Comparison of ENCODE assay signal across 25 cellular contexts in the genomic region with DNA sequence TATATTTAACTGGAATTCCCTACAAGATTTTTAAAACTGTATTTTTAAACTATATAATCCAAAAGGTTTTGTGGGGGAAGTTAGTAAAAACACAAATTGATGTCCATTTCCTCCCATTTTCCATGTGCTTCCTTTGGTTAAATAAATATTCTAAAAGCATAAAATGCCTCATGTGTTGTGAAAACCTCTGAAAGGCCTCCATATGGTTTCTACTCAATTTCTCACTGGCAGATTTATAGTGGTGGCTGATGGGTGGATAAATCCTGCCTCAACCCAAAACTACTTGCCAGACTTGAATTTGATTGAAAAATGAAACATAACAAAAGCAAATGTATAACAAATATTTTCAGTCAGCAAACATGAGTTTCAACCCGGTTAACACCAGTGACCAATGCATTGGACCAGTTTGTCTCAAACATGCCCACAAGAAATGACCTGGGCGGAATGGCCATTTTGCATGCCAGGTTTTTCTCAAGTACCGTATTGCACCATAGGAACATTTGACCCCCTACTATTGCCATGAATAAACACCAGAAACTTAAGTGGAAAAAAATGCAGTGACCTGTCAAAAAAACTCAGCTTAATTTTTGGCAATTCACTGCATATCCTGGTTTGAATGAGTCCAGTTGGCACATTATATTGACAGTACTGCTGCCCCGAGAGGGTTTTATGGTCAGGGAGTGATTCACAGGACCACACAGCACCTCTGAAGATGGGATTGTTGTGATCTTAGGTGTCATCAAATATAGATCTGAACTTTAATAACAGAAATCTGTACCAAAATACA.
DNase-seq lines count a peak whose midpoint lies in the region; TF ChIP-seq lines count a peak whose summit lies in the region.
"Had no signal": no experiment of that assay in that cellular context is flagged by ENCODE, and none has a peak within 500 bp of the region (broad histone marks: within the 10 kb centered on the region; RNA-seq: fewer than 3 reads in every experiment).

No MANE protein-coding gene starts in this region.

- no peak overlapping the region for H3K9ac ChIP-seq in adipocyte (ENCODE audit: low read length)

- H3K27ac ChIP-seq in breast epithelium (no peak overlapping the region), OCI-LY7 (ENCODE audit: low read depth, low read length, poor library complexity, severe bottlenecking) (no peak overlapping the region)
- H3K27ac ChIP-seq: 22Rv1, dorsolateral prefrontal cortex, RWPE1, skin epidermis, testis had no signal

- no peak overlapping the region for H3K4me2 ChIP-seq in OCI-LY7 (ENCODE audit: low read length)

- DNase-seq in MCF 10A (ENCODE audit: unreplicated experiment) (peak; percentile 11), breast epithelium (ENCODE audit: low spot score in 2 of 2) (no peak), adipocyte (ENCODE audit: low read depth) (peak; percentile 24), fibroblast of villous mesenchyme (ENCODE audit: low read depth) (peak; percentile 10), GDM1 (lab: John Stamatoyannopoulos, UW) (no peak), NCI-H1694 (lab: John Stamatoyannopoulos, UW) (no peak), OCI-LY7 (ENCODE audit: low spot score) (no peak), GF-D8 (lab: John Stamatoyannopoulos, UW) (no peak)
- DNase-seq: activated CD4-positive, alpha-beta T cell treated with anti-CD3 and anti-CD28 coated beads, Interleukin-2, amount 50 U/mL, for 4 hours; activated effector memory CD4-positive, alpha-beta T cell treated with Interleukin-2 at 50 U/mL for 16 hours; COR-L47; dorsolateral prefrontal cortex; hippocampal formation; NCI-H1436; NCI-H524 treated with DMSO at 0.1 percent for 48 hours; stimulated activated CD4-positive, alpha-beta T cell treated with anti-CD3 and anti-CD28 coated beads, Interleukin-2, amount 100 ng/mL, for 24 hours; testis had no signal

- H3K4me3 ChIP-seq in breast epithelium = no peak overlapping the region
- no peak overlapping the region for H3K4me3 ChIP-seq in adipocyte (ENCODE audit: low read length)
- no peak overlapping the region for H3K4me3 ChIP-seq in fibroblast of villous mesenchyme (ENCODE audit: low read depth, low read length)
- H3K4me3 ChIP-seq in OCI-LY7 (ENCODE audit: low read depth, low read length, poor library complexity, severe bottlenecking) = no peak overlapping the region
- H3K4me3 ChIP-seq: dorsolateral prefrontal cortex, HAP-1, skin epidermis, testis had no signal

- H3K4me1 ChIP-seq in breast epithelium = no peaks in the 10 kb centered on the region
- peaks cover 19% of the 10 kb centered on the region for H3K4me1 ChIP-seq in adipocyte (ENCODE audit: control insufficient read depth, insufficient read depth, low read length)
- no peaks in the 10 kb centered on the region for H3K4me1 ChIP-seq in OCI-LY7 (ENCODE audit: insufficient read depth, low read length, poor library complexity, severe bottlenecking)
- H3K4me1 ChIP-seq: HAP-1, testis had no signal

- no peak for TF ChIP-seq POLR2A in breast epithelium (IDR thresholded peaks at IDR 0.05)

- intact Hi-C loops in MCF 10A (cut with micrococcal nuclease) (no loop called here), breast epithelium (cut with DNase I; ENCODE audit: low total_unique reads) (no loop called here), OCI-LY7 (cut with micrococcal nuclease; ENCODE audit: unreplicated experiment) (no loop called here)

- TF ChIP-seq CTCF in MCF 10A (IDR thresholded peaks at IDR 0.05; ENCODE audit: unreplicated experiment) = no peak
- TF ChIP-seq CTCF in breast epithelium (IDR thresholded peaks at IDR 0.05) = no peak
- no peak for TF ChIP-seq CTCF in fibroblast of villous mesenchyme (IDR thresholded peaks at IDR 0.05; ENCODE audit: insufficient read depth, low read depth, low read length)
- no peak for TF ChIP-seq CTCF in OCI-LY7 (conservative IDR thresholded peaks at IDR 0.05; ENCODE audit: low read length)

- H3K27me3 ChIP-seq in breast epithelium (no peaks in the 10 kb centered on the region), adipocyte (replicated peaks; ENCODE audit: control insufficient read depth, insufficient read depth, low read length) (no peaks in the 10 kb centered on the region)
- H3K27me3 ChIP-seq: dorsolateral prefrontal cortex, testis had no signal

- no peaks in the 10 kb centered on the region for H3K9me2 ChIP-seq in OCI-LY7 (ENCODE audit: insufficient read depth, low read length)

- H3K79me2 ChIP-seq in OCI-LY7 (ENCODE audit: insufficient read depth, low read depth, low read length) = no peaks in the 10 kb centered on the region

- H3K36me3 Mint-ChIP-seq in MCF 10A (ENCODE audit: insufficient read depth, unreplicated experiment) = no peaks in the 10 kb centered on the region
- H3K36me3 Mint-ChIP-seq: stimulated activated memory B cell treated with anti-CD40 and anti-IgM and Interleukin-4, amounts not matched to agents 10 μg/mL and 1 μg/mL and 100 μg/mL, for 72 hours; WTC11 had no signal

- H3K9me3 Mint-ChIP-seq in MCF 10A (ENCODE audit: unreplicated experiment) = no peaks in the 10 kb centered on the region
- H3K9me3 Mint-ChIP-seq: neural crest cell; stimulated activated memory B cell treated with anti-CD40 and anti-IgM and Interleukin-4, amounts not matched to agents 10 μg/mL and 1 μg/mL and 100 μg/mL, for 72 hours; WTC11 had no signal

- H3K9me3 ChIP-seq in breast epithelium (no peaks in the 10 kb centered on the region), adipocyte (ENCODE audit: control insufficient read depth, low read length) (no peaks in the 10 kb centered on the region), OCI-LY7 (ENCODE audit: low read length) (no peaks in the 10 kb centered on the region)
- H3K9me3 ChIP-seq: HAP-1, testis had no signal

- BruUV-seq in MCF 10A (replicated peaks; lab: Mats Ljungman, UMichigan) = no TSS peak
- no TSS peak for BruUV-seq in OCI-LY7 (replicated peaks; lab: Mats Ljungman, UMichigan)

- no peaks in the 10 kb centered on the region for H4K20me1 ChIP-seq in OCI-LY7 (ENCODE audit: insufficient read depth, low read length)

- H3K27me3 Mint-ChIP-seq in MCF 10A (ENCODE audit: insufficient read depth, unreplicated experiment) = no peaks in the 10 kb centered on the region
- H3K27me3 Mint-ChIP-seq: progenitor cell of endocrine pancreas; stimulated activated memory B cell treated with anti-CD40 and anti-IgM and Interleukin-4, amounts not matched to agents 10 μg/mL and 1 μg/mL and 100 μg/mL, for 72 hours had no signal

- H3K4me3 Mint-ChIP-seq in MCF 10A (ENCODE audit: unreplicated experiment) = no peak overlapping the region
- H3K4me3 Mint-ChIP-seq: neural crest cell; stimulated activated memory B cell treated with anti-CD40 and anti-IgM and Interleukin-4, amounts not matched to agents 10 μg/mL and 1 μg/mL and 100 μg/mL, for 72 hours; WTC11 had no signal

- H3K27ac Mint-ChIP-seq in MCF 10A (ENCODE audit: low read depth, unreplicated experiment) = no peak overlapping the region
- H3K27ac Mint-ChIP-seq: progenitor cell of endocrine pancreas; stimulated activated memory B cell treated with anti-CD40 and anti-IgM and Interleukin-4, amounts not matched to agents 10 μg/mL and 1 μg/mL and 100 μg/mL, for 72 hours; WTC11 had no signal

- POLR2A ChIA-PET in MCF 10A (lab: Yijun Ruan, JAX) (no interaction called here), OCI-LY7 (lab: Charles Lee) (interaction anchor here (0.6 kb wide), 1 partner anchor 26 kb away, joined by 3 read pairs; no protein-coding TSS in a partner anchor)

- H2AFZ ChIP-seq in OCI-LY7 (ENCODE audit: low read length) = no peak overlapping the region

- CTCF ChIA-PET in MCF 10A (lab: Yijun Ruan, JAX) (interaction anchor here (1.6 kb wide), 2 partner anchors 12 to 55 kb away, joined by 5 to 7 read pairs; no protein-coding TSS in a partner anchor), OCI-LY7 (lab: Charles Lee; ENCODE audit: unreplicated experiment) (no interaction called here)

- H3K4me1 Mint-ChIP-seq in MCF 10A (ENCODE audit: insufficient read depth, unreplicated experiment) = peaks cover 31% of the 10 kb centered on the region
- H3K4me1 Mint-ChIP-seq: stimulated activated memory B cell treated with anti-CD40 and anti-IgM and Interleukin-4, amounts not matched to agents 10 μg/mL and 1 μg/mL and 100 μg/mL, for 72 hours; WTC11 had no signal

- no peaks in the 10 kb centered on the region for H3K36me3 ChIP-seq in breast epithelium
- no peaks in the 10 kb centered on the region for H3K36me3 ChIP-seq in adipocyte (ENCODE audit: control insufficient read depth, insufficient read depth, low read length, severe bottlenecking)
- no peaks in the 10 kb centered on the region for H3K36me3 ChIP-seq in OCI-LY7 (ENCODE audit: insufficient read depth, low read length)
- H3K36me3 ChIP-seq: HAP-1 had no signal

Comparison
In these comparisons a context has a peak if more than half of its experiments do, and no peak if none do; other contexts are left out.
1. DNase-seq: peak in MCF 10A (single experiment), adipocyte (single experiment) and fibroblast of villous mesenchyme (single experiment); none in breast epithelium (0 of 2), GDM1 (single experiment), NCI-H1694 (single experiment), OCI-LY7 (single experiment) and GF-D8 (single experiment).